In genomic region chr15:45197512-45197911, GRCh38 we compare ENCODE assay signal across 11 cellular contexts. TPM values are rescaled to one million over a fixed set of nuclear protein-coding genes. Genes with fewer than 3 reads are reported as not detected.
DNase-seq lines count a peak whose midpoint lies in the region; ATAC-seq, FAIRE-seq and TF ChIP-seq lines count a peak whose summit lies in the region.
"Had no signal": no experiment of that assay in that cellular context is flagged by ENCODE, and none has a peak within 500 bp of the region (broad histone marks: within the 10 kb centered on the region; RNA-seq: fewer than 3 reads in every experiment).

No MANE protein-coding gene starts in this region.

- H3K27me3 Mint-ChIP-seq in activated CD8-positive, alpha-beta memory T cell treated with anti-CD3 and anti-CD28 coated beads, Interleukin-2, amount 10 ng/mL, durations not matched to agents 7 days and 5 days, result peaks cover 1% of the 10 kb centered on the region

- H3K4me1 Mint-ChIP-seq in activated CD8-positive, alpha-beta memory T cell treated with anti-CD3 and anti-CD28 coated beads, Interleukin-2, amount 10 ng/mL, durations not matched to agents 7 days and 5 days, result peaks cover 10% of the 10 kb centered on the region

- CTCF ChIA-PET in activated CD8-positive, alpha-beta memory T cell treated with anti-CD3 and anti-CD28 coated beads, Interleukin-2, amount 10 ng/mL, durations not matched to agents 7 days and 5 days (lab: Charles Lee), result interaction anchor here (0.9 to 17.2 kb wide), 11 partner anchors 12 to 424 kb away, joined by 3 to 258 read pairs (median 4); a partner anchor contains a TSS

- peak overlapping the region; percentile 80 for H3K4me3 ChIP-seq in NB4 (ENCODE audit: low read depth, low read length)
- no peak overlapping the region for H3K4me3 ChIP-seq in bronchial epithelial cell (ENCODE audit: low read depth, low read length)
- no peak overlapping the region for H3K4me3 ChIP-seq in osteoblast (ENCODE audit: insufficient read depth, low read length)
- peak overlapping the region in 1 of 2 donors; percentile 74 for H3K4me3 ChIP-seq in left lung

- no peaks in the 10 kb centered on the region for H4K20me1 ChIP-seq in osteoblast (ENCODE audit: insufficient read depth, low read length)

- H3K27ac Mint-ChIP-seq in activated CD8-positive, alpha-beta memory T cell treated with anti-CD3 and anti-CD28 coated beads, Interleukin-2, amount 10 ng/mL, durations not matched to agents 7 days and 5 days, result peak overlapping the region; percentile 81

- H3K27me3 ChIP-seq in bronchial epithelial cell (ENCODE audit: control insufficient read depth, insufficient read depth, low read length) (no peaks in the 10 kb centered on the region), osteoblast (ENCODE audit: insufficient read depth, low read length) (no peaks in the 10 kb centered on the region), left lung (no peaks in the 10 kb centered on the region)

- H3K27ac ChIP-seq in osteoblast (ENCODE audit: low read depth, low read length) (no peak overlapping the region), left lung (no peak overlapping the region)

- no peak for TF ChIP-seq POLR2A in NB4 (IDR thresholded peaks at IDR 0.05; ENCODE audit: extremely low read depth, insufficient read length)

- no peak for FAIRE-seq in bronchial epithelial cell (lab: Jason Lieb, UNC)

- H3K79me2 ChIP-seq in osteoblast (ENCODE audit: insufficient read depth, low read length), result no peaks in the 10 kb centered on the region

- H3K36me3 Mint-ChIP-seq in activated CD8-positive, alpha-beta memory T cell treated with anti-CD3 and anti-CD28 coated beads, Interleukin-2, amount 10 ng/mL, durations not matched to agents 7 days and 5 days, result no peaks in the 10 kb centered on the region

- peak overlapping the region; percentile 97 for H3K4me2 ChIP-seq in osteoblast (ENCODE audit: insufficient read depth, low read length)

- H3K4me1 ChIP-seq in osteoblast (ENCODE audit: insufficient read depth, low read length), result peaks cover 8% of the 10 kb centered on the region
- peaks cover 0 to 21% of the 10 kb centered on the region in 2 donors for H3K4me1 ChIP-seq in left lung

- ATAC-seq in activated CD8-positive, alpha-beta memory T cell treated with anti-CD3 and anti-CD28 coated beads, Interleukin-2, amount 10 ng/mL, durations not matched to agents 7 days and 5 days, result no peak
- ATAC-seq in GM21737 (IDR thresholded peaks at IDR 0.05; ENCODE audit: unreplicated experiment) (no peak), left lung (no peak), GM19455 (IDR thresholded peaks at IDR 0.05; ENCODE audit: unreplicated experiment) (no peak)

- no peaks in the 10 kb centered on the region for H3K9me3 ChIP-seq in osteoblast (ENCODE audit: low read depth, low read length)
- H3K9me3 ChIP-seq in left lung, result no peaks in the 10 kb centered on the region

- intact Hi-C loops in left lung (cut with DNase I), result no loop called here

- DNase-seq in activated CD8-positive, alpha-beta memory T cell treated with anti-CD3 and anti-CD28 coated beads, Interleukin-2, amount 10 ng/mL, durations not matched to agents 7 days and 5 days, result no peak
- no peak for DNase-seq in activated CD8-positive, alpha-beta memory T cell treated with anti-CD3 and anti-CD28 coated beads for 24 hours
- DNase-seq in NB4 (ENCODE audit: low read depth) (peak; percentile 28), bronchial epithelial cell (ENCODE audit: low read depth) (peak; percentile 80), osteoblast (ENCODE audit: insufficient read length, low spot score, missing footprints) (no peak), left lung (no peak)
- DNase-seq: NCI-H2171 had no signal

- H2AFZ ChIP-seq in osteoblast (ENCODE audit: low read length), result no peak overlapping the region

- TF ChIP-seq CTCF in NB4 (IDR thresholded peaks at IDR 0.05; ENCODE audit: low read depth, low read length), result no peak
- TF ChIP-seq CTCF in bronchial epithelial cell (IDR thresholded peaks at IDR 0.05; ENCODE audit: insufficient read depth, low read length, severe bottlenecking), result no peak
- no peak for TF ChIP-seq CTCF in osteoblast (IDR thresholded peaks at IDR 0.05; ENCODE audit: extremely low read depth, low read depth, low read length)
- no peak for TF ChIP-seq CTCF in left lung (IDR thresholded peaks at IDR 0.05)

- H3K4me3 Mint-ChIP-seq in activated CD8-positive, alpha-beta memory T cell treated with anti-CD3 and anti-CD28 coated beads, Interleukin-2, amount 10 ng/mL, durations not matched to agents 7 days and 5 days, result no peak overlapping the region

- no peaks in the 10 kb centered on the region for H3K36me3 ChIP-seq in bronchial epithelial cell (ENCODE audit: control insufficient read depth, insufficient read depth, low read length)
- no peaks in the 10 kb centered on the region for H3K36me3 ChIP-seq in osteoblast (ENCODE audit: insufficient read depth, low read length)
- H3K36me3 ChIP-seq in left lung, result no peaks in the 10 kb centered on the region

- H3K9me3 Mint-ChIP-seq in activated CD8-positive, alpha-beta memory T cell treated with anti-CD3 and anti-CD28 coated beads, Interleukin-2, amount 10 ng/mL, durations not matched to agents 7 days and 5 days (ENCODE audit: low read depth), result no peaks in the 10 kb centered on the region

RNA-seq across cellular contexts. Expression of gene SHF, which starts 9.7 kb away (rescaled TPM):
- total RNA-seq in activated CD8-positive, alpha-beta memory T cell treated with anti-CD3 and anti-CD28 coated beads, Interleukin-2, amount 10 ng/mL, durations not matched to agents 7 days and 5 days, result 1 to 10 TPM; 2.2 to 4.5 TPM
- total RNA-seq in bronchial epithelial cell (0.77 and 0.79 TPM in 2 replicates), osteoblast (3.3 and 4.1 TPM in 2 replicates), left lung (1 to 10 TPM; 5.5 to 7.7 TPM)

RNA-seq across cellular contexts. Expression of gene SLC28A2, which starts 54.5 kb away (rescaled TPM):
- total RNA-seq in activated CD8-positive, alpha-beta memory T cell treated with anti-CD3 and anti-CD28 coated beads, Interleukin-2, amount 10 ng/mL, durations not matched to agents 7 days and 5 days, result not detected
- total RNA-seq in bronchial epithelial cell, result not detected in 2 replicates
- total RNA-seq in osteoblast, result not detected in 2 replicates
- total RNA-seq in left lung, result not detected
- total RNA-seq: fibroblast of villous mesenchyme, myocyte had no signal

Comparison
In these comparisons a context has a peak if more than half of its experiments do, and no peak if none do; other contexts are left out.
1. DNase-seq: peak in NB4 (single experiment) and bronchial epithelial cell (single experiment); none in activated CD8-positive, alpha-beta memory T cell treated with anti-CD3 and anti-CD28 coated beads, Interleukin-2, amount 10 ng/mL, durations not matched to agents 7 days and 5 days (single experiment), activated CD8-positive, alpha-beta memory T cell treated with anti-CD3 and anti-CD28 coated beads for 24 hours (single experiment), osteoblast (single experiment) and left lung (0 of 2).